In the genomic region with DNA sequence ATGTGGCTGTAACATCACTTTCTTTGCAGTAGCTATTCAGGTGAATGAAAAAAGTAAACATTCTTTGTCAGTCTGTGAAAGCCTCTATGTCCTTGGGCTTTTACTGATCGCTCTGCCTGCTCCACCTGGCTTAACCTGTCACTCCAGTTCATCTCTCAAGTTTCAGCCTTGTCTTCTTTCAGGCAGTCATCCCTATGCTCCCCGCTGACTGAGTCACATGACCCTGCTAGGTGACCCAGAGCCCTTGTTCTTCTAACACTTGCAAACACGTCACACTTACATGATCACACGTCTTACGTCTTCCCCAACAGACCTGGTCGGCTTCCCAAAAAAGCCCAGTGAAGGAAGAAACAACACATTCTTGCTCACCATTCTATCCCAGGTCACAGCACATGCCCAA, we compare ENCODE assay signal across 18 cellular contexts.
DNase-seq lines count a peak whose midpoint lies in the region; ATAC-seq and TF ChIP-seq lines count a peak whose summit lies in the region.
"Had no signal": no experiment of that assay in that cellular context is flagged by ENCODE, and none has a peak within 500 bp of the region (broad histone marks: within the 10 kb centered on the region; RNA-seq: fewer than 3 reads in every experiment).

No MANE protein-coding gene starts in this region.

- H3K27me3 Mint-ChIP-seq in activated CD4-positive, alpha-beta T cell treated with anti-CD3 and anti-CD28 coated beads, Interleukin-2, amount 10 ng/mL, durations not matched to agents 24 days and 14 days = no peaks in the 10 kb centered on the region
- H3K27me3 Mint-ChIP-seq in neural progenitor cell (ENCODE audit: insufficient read depth, low read depth) = no peaks in the 10 kb centered on the region
- H3K27me3 Mint-ChIP-seq: activated naive CD8-positive, alpha-beta T cell treated with anti-CD3 and anti-CD28 coated beads, Interleukin-2, amount 10 ng/mL, durations not matched to agents 7 days and 5 days had no signal

- no peaks in the 10 kb centered on the region for H3K36me3 ChIP-seq in hepatocyte (replicated peaks; ENCODE audit: insufficient read depth, low read depth)
- no peaks in the 10 kb centered on the region for H3K36me3 ChIP-seq in neural progenitor cell

- H3K4me2 ChIP-seq in hepatocyte = no peak overlapping the region
- H3K4me2 ChIP-seq in neural progenitor cell = no peak overlapping the region
- H3K4me2 ChIP-seq: A549 had no signal

- 43% methylated on average over 6 of the region's 6 CpGs for WGBS in hepatocyte (ENCODE audit: low lambda C conversion rate, missing lambda C conversion rate)

- ATAC-seq in GM18909 (IDR thresholded peaks at IDR 0.05; ENCODE audit: poor library complexity, unreplicated experiment) = no peak
- ATAC-seq: A549; right cardiac atrium; stimulated activated naive CD8-positive, alpha-beta T cell treated with anti-CD3 and anti-CD28 coated beads, Interleukin-15, Interleukin-2, amounts not matched to agents 100 U/mL and 50 U/mL, for 24 hours had no signal

- no peak overlapping the region for H3K27ac Mint-ChIP-seq in activated CD4-positive, alpha-beta T cell treated with anti-CD3 and anti-CD28 coated beads, Interleukin-2, amount 10 ng/mL, durations not matched to agents 24 days and 14 days
- no peak overlapping the region for H3K27ac Mint-ChIP-seq in neural progenitor cell
- H3K27ac Mint-ChIP-seq: activated naive CD8-positive, alpha-beta T cell treated with anti-CD3 and anti-CD28 coated beads, Interleukin-2, amount 10 ng/mL, durations not matched to agents 7 days and 5 days; activated T-helper 1 cell treated with anti-CD3 and anti-CD28 coated beads, Interleukin-12 subunit alpha, Interleukin-12 subunit beta, Interleukin-2, Interleukin-4 antibody, amounts not matched to agents 30 ng/mL and 10 ng/mL and 1 ng/mL, durations not matched to agents 14 hours and 24 hours and 36 hours had no signal

- H3K36me3 Mint-ChIP-seq in activated CD4-positive, alpha-beta T cell treated with anti-CD3 and anti-CD28 coated beads, Interleukin-2, amount 10 ng/mL, durations not matched to agents 24 days and 14 days (ENCODE audit: low read depth) = no peaks in the 10 kb centered on the region
- no peaks in the 10 kb centered on the region for H3K36me3 Mint-ChIP-seq in neural progenitor cell
- H3K36me3 Mint-ChIP-seq: activated naive CD8-positive, alpha-beta T cell treated with anti-CD3 and anti-CD28 coated beads, Interleukin-2, amount 10 ng/mL, durations not matched to agents 7 days and 5 days had no signal

- H3K4me3 ChIP-seq in hepatocyte (no peak overlapping the region), neural progenitor cell (no peak overlapping the region)
- H3K4me3 ChIP-seq: A549 had no signal

- H3K79me2 ChIP-seq in hepatocyte (no peaks in the 10 kb centered on the region), neural progenitor cell (ENCODE audit: low read depth) (no peaks in the 10 kb centered on the region)

- H3K9me3 ChIP-seq in hepatocyte (ENCODE audit: low read depth) (no peaks in the 10 kb centered on the region), neural progenitor cell (ENCODE audit: low read depth) (no peaks in the 10 kb centered on the region)
- H3K9me3 ChIP-seq: A549 had no signal

- H3K27ac ChIP-seq in hepatocyte = no peak overlapping the region
- H3K27ac ChIP-seq in neural progenitor cell = no peak overlapping the region
- H3K27ac ChIP-seq: A549, C4-2B had no signal

- no peaks in the 10 kb centered on the region for H3K4me1 Mint-ChIP-seq in activated CD4-positive, alpha-beta T cell treated with anti-CD3 and anti-CD28 coated beads, Interleukin-2, amount 10 ng/mL, durations not matched to agents 24 days and 14 days
- peaks cover 2% of the 10 kb centered on the region for H3K4me1 Mint-ChIP-seq in neural progenitor cell
- H3K4me1 Mint-ChIP-seq: activated naive CD8-positive, alpha-beta T cell treated with anti-CD3 and anti-CD28 coated beads, Interleukin-2, amount 10 ng/mL, durations not matched to agents 7 days and 5 days had no signal

- no peak overlapping the region for H3K4me3 Mint-ChIP-seq in activated CD4-positive, alpha-beta T cell treated with anti-CD3 and anti-CD28 coated beads, Interleukin-2, amount 10 ng/mL, durations not matched to agents 24 days and 14 days
- H3K4me3 Mint-ChIP-seq in neural progenitor cell = no peak overlapping the region
- H3K4me3 Mint-ChIP-seq: activated naive CD8-positive, alpha-beta T cell treated with anti-CD3 and anti-CD28 coated beads, Interleukin-2, amount 10 ng/mL, durations not matched to agents 7 days and 5 days; activated T-helper 1 cell treated with anti-CD3 and anti-CD28 coated beads, Interleukin-12 subunit alpha, Interleukin-12 subunit beta, Interleukin-2, Interleukin-4 antibody, amounts not matched to agents 30 ng/mL and 10 ng/mL and 1 ng/mL, durations not matched to agents 14 hours and 24 hours and 36 hours had no signal

- no peaks in the 10 kb centered on the region for H3F3A ChIP-seq in neural progenitor cell (ENCODE audit: low read depth)

- H3K9ac ChIP-seq in neural progenitor cell = no peak overlapping the region

- no peaks in the 10 kb centered on the region for H3K4me1 ChIP-seq in hepatocyte (ENCODE audit: insufficient read depth)
- H3K4me1 ChIP-seq in neural progenitor cell = no peaks in the 10 kb centered on the region
- H3K4me1 ChIP-seq: A549 had no signal

- H3K27me3 ChIP-seq in hepatocyte (no peaks in the 10 kb centered on the region), neural progenitor cell (no peaks in the 10 kb centered on the region)

- H3K9me2 ChIP-seq in hepatocyte (replicated peaks; ENCODE audit: insufficient read depth) = no peaks in the 10 kb centered on the region

- H4K20me1 ChIP-seq in hepatocyte (ENCODE audit: insufficient read depth, poor library complexity, severe bottlenecking) (no peaks in the 10 kb centered on the region), neural progenitor cell (ENCODE audit: low read depth) (no peaks in the 10 kb centered on the region)

- H3K9me3 Mint-ChIP-seq in activated CD4-positive, alpha-beta T cell treated with anti-CD3 and anti-CD28 coated beads, Interleukin-2, amount 10 ng/mL, durations not matched to agents 24 days and 14 days = no peaks in the 10 kb centered on the region
- H3K9me3 Mint-ChIP-seq in neural progenitor cell = no peaks in the 10 kb centered on the region
- H3K9me3 Mint-ChIP-seq: activated naive CD8-positive, alpha-beta T cell treated with anti-CD3 and anti-CD28 coated beads, Interleukin-2, amount 10 ng/mL, durations not matched to agents 7 days and 5 days; activated T-helper 1 cell treated with anti-CD3 and anti-CD28 coated beads, Interleukin-12 subunit alpha, Interleukin-12 subunit beta, Interleukin-2, Interleukin-4 antibody, amounts not matched to agents 30 ng/mL and 10 ng/mL and 1 ng/mL, durations not matched to agents 14 hours and 24 hours and 36 hours had no signal

- H2AFZ ChIP-seq in hepatocyte (no peak overlapping the region), neural progenitor cell (replicated peaks) (no peak overlapping the region)

- peak; percentile 25 for DNase-seq in activated CD4-positive, alpha-beta T cell treated with anti-CD3 and anti-CD28 coated beads, Interleukin-2, amount 10 ng/mL, durations not matched to agents 24 days and 14 days
- no peak for DNase-seq in activated CD4-positive, alpha-beta T cell treated with anti-CD3 and anti-CD28 coated beads for 4 hours
- peak; percentile 55 for DNase-seq in NCI-H748 treated with DMSO at 0.1 percent for 48 hours (lab: John Stamatoyannopoulos, UW)
- DNase-seq in hepatocyte (ENCODE audit: low spot score) = peak; percentile 26
- no peak for DNase-seq in neural progenitor cell (ENCODE audit: low spot score)
- DNase-seq in NCI-H446 treated with DMSO at 0.1 percent for 48 hours (lab: John Stamatoyannopoulos, UW) = no peak
- DNase-seq in pons (ENCODE audit: low spot score) = no peak
- DNase-seq: activated naive CD8-positive, alpha-beta T cell treated with anti-CD3 and anti-CD28 coated beads, Interleukin-2, amount 10 ng/mL, durations not matched to agents 7 days and 5 days; dermis blood vessel endothelial cell; DMS153; MM.1S; NCI-H2029; right cardiac atrium; stimulated activated naive CD8-positive, alpha-beta T cell treated with anti-CD3 and anti-CD28 coated beads, Interleukin-15, Interleukin-2, amounts not matched to agents 100 U/mL and 50 U/mL, for 24 hours had no signal

- intact Hi-C loops in activated CD4-positive, alpha-beta T cell treated with anti-CD3 and anti-CD28 coated beads, Interleukin-2, amount 10 ng/mL, durations not matched to agents 24 days and 14 days (cut with micrococcal nuclease) = no loop called here

- no peak for TF ChIP-seq CTCF in hepatocyte (IDR thresholded peaks at IDR 0.05; ENCODE audit: poor library complexity)
- TF ChIP-seq CTCF in neural progenitor cell (IDR thresholded peaks at IDR 0.05) = no peak

Comparison
In these comparisons a context has a peak if more than half of its experiments do, and no peak if none do; other contexts are left out.
1. DNase-seq: peak in activated CD4-positive, alpha-beta T cell treated with anti-CD3 and anti-CD28 coated beads, Interleukin-2, amount 10 ng/mL, durations not matched to agents 24 days and 14 days (single experiment), NCI-H748 treated with DMSO at 0.1 percent for 48 hours (single experiment) and hepatocyte (single experiment); none in activated CD4-positive, alpha-beta T cell treated with anti-CD3 and anti-CD28 coated beads for 4 hours (0 of 2), neural progenitor cell (single experiment), NCI-H446 treated with DMSO at 0.1 percent for 48 hours (single experiment) and pons (single experiment).